Comparison of ENCODE assay signal across 10 cellular contexts in the genomic region with DNA sequence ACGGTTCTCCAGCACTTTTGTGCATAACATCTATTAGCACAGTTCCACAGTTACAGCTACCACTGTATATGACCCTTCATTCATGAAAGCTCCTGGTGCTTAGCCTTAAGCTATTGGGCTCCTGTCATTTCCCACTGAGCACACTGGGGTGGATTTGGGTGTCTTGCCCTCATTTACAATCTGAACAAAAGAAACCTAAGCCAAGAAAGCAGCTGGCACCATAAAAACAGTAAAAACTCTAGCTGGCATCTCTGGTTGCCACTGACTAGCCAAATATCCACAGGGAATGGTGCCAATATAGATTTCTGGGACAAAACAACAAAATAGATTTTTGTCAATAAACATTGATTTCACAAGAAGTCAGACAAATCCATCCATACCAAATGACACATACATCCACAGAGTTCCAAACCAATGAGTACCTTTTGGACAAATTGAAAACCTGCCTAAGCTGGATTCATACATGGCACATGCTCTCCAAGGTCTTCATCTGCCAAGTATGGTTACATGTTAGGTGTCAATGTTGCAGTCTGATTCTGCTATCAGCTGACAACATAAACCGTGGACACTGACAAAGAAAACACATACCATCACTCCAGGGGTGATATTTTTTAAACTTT.
"Had no signal": no experiment of that assay in that cellular context is flagged by ENCODE, and none has a peak within 500 bp of the region (broad histone marks: within the 10 kb centered on the region; RNA-seq: fewer than 3 reads in every experiment).

No MANE protein-coding gene starts in this region.

- H3K27ac Mint-ChIP-seq: activated T-helper 1 cell treated with anti-CD3 and anti-CD28 coated beads, Interleukin-12 subunit alpha, Interleukin-12 subunit beta, Interleukin-2, Interleukin-4 antibody, amounts not matched to agents 30 ng/mL and 10 ng/mL and 1 ng/mL, durations not matched to agents 14 hours and 24 hours and 36 hours had no signal

- H3K9me3 Mint-ChIP-seq: activated T-helper 1 cell treated with anti-CD3 and anti-CD28 coated beads, Interleukin-12 subunit alpha, Interleukin-12 subunit beta, Interleukin-2, Interleukin-4 antibody, amounts not matched to agents 30 ng/mL and 10 ng/mL and 1 ng/mL, durations not matched to agents 14 hours and 24 hours and 36 hours had no signal

- H3K27ac ChIP-seq: cardiac muscle cell, heart left ventricle, skin epidermis had no signal

- H3K4me3 ChIP-seq: cardiac muscle cell, heart left ventricle, skin epidermis had no signal

- H3K36me3 ChIP-seq: cardiac muscle cell, heart left ventricle had no signal

- H3K9me3 ChIP-seq: heart left ventricle had no signal

- DNase-seq: activated CD4-positive, alpha-beta T cell treated with anti-CD3 and anti-CD28 coated beads for 48 hours; activated naive CD4-positive, alpha-beta T cell; aorta; effector CD4-positive, alpha-beta T cell; heart left ventricle; stimulated activated CD4-positive, alpha-beta T cell treated with anti-CD3 and anti-CD28 coated beads, Interleukin-4, amount 100 ng/mL, for 4 hours had no signal

- H3K4me3 Mint-ChIP-seq: activated T-helper 1 cell treated with anti-CD3 and anti-CD28 coated beads, Interleukin-12 subunit alpha, Interleukin-12 subunit beta, Interleukin-2, Interleukin-4 antibody, amounts not matched to agents 30 ng/mL and 10 ng/mL and 1 ng/mL, durations not matched to agents 14 hours and 24 hours and 36 hours had no signal

- H3K27me3 ChIP-seq: cardiac muscle cell, heart left ventricle had no signal

- ATAC-seq: heart left ventricle, left lobe of liver had no signal
